In genomic region chr9:93071464-93071863, GRCh38 we compare ENCODE assay signal across 8 cellular contexts. TPM values are rescaled to one million over a fixed set of nuclear protein-coding genes. Genes with fewer than 3 reads are reported as not detected.
A peak's percentile ranks its signal among the peaks of the same experiment; 100 is the strongest.
DNase-seq lines count a peak whose midpoint lies in the region; ATAC-seq, FAIRE-seq and TF ChIP-seq lines count a peak whose summit lies in the region.

No MANE protein-coding gene starts in this region.

- intact Hi-C loops in K562 (cut with micrococcal nuclease) = no loop called here

- no peak overlapping the region for H3K4me3 Mint-ChIP-seq in activated naive CD4-positive, alpha-beta T cell treated with anti-CD3 and anti-CD28 coated beads, Interleukin-2, amount 10 ng/mL, durations not matched to agents 7 days and 5 days

- TF ChIP-seq EP300 in K562 (IDR thresholded peaks at IDR 0.05; ENCODE audit: low read length) = no peak

- TF ChIP-seq POLR2A in K562 (conservative IDR thresholded peaks at IDR 0.05) = no peak

- BruUV-seq in K562 (replicated peaks; lab: Mats Ljungman, UMichigan) = no TSS peak

- H3K4me3 ChIP-seq in K562 (no peak overlapping the region), rectal smooth muscle tissue (ENCODE audit: low read length) (no peak overlapping the region)

- no peak overlapping the region for H3K9ac ChIP-seq in K562 (ENCODE audit: insufficient read depth in 1 of 2, low read depth in 2 of 2, low read length in 2 of 2)
- no peak overlapping the region for H3K9ac ChIP-seq in rectal smooth muscle tissue (ENCODE audit: low read length)

- 24% methylated on average over 6 of the region's 7 CpGs for WGBS in K562 (ENCODE audit: insufficient coverage, low coverage, missing lambda C conversion rate)

- H4K20me1 ChIP-seq in K562 (replicated peaks; ENCODE audit: control insufficient read depth, insufficient read depth, low read length) = no peaks in the 10 kb centered on the region

- TF ChIP-seq RAD21 in K562 (CRISPR knock-in tag; conservative IDR thresholded peaks at IDR 0.05 in 1 of 2, IDR thresholded peaks at IDR 0.05 in 1 of 2) = no peak

- H3K27me3 ChIP-seq in K562 (ENCODE audit: control insufficient read depth in 2 of 2, insufficient read depth in 2 of 2, low read length in 2 of 2) (no peaks in the 10 kb centered on the region), rectal smooth muscle tissue (ENCODE audit: control insufficient read depth, insufficient read depth, low read length) (no peaks in the 10 kb centered on the region)

- H3K9me1 ChIP-seq in K562 (ENCODE audit: control insufficient read depth, insufficient read depth, low read length) = peaks cover 6% of the 10 kb centered on the region

- in situ Hi-C loops in K562 (cut with MboI) = no loop called here

- ATAC-seq in K562 (peak; percentile 97), GM21447 (IDR thresholded peaks at IDR 0.05; ENCODE audit: unreplicated experiment) (no peak)

- H2AFZ ChIP-seq in K562 (ENCODE audit: low read depth, low read length) = peak overlapping the region; percentile 75

- POLR2A ChIA-PET in K562 (lab: Yijun Ruan, JAX) = interaction anchor here (0.6 to 1.0 kb wide), 2 partner anchors 14 to 18 kb away, joined by 3 read pairs; no protein-coding TSS in a partner anchor

- H3K27ac Mint-ChIP-seq in activated naive CD4-positive, alpha-beta T cell treated with anti-CD3 and anti-CD28 coated beads, Interleukin-2, amount 10 ng/mL, durations not matched to agents 7 days and 5 days = peak overlapping the region; percentile 57

- DNase-seq in activated naive CD4-positive, alpha-beta T cell treated with anti-CD3 and anti-CD28 coated beads, Interleukin-2, amount 10 ng/mL, durations not matched to agents 7 days and 5 days = peak; percentile 46
- DNase-seq in activated naive CD4-positive, alpha-beta T cell (lab: John Stamatoyannopoulos, UW) = no peak
- DNase-seq in MV-4-11 (lab: John Stamatoyannopoulos, UW) (peak; percentile 10), K562 (ENCODE audit: extremely low read depth in 1 of 4, low spot score in 3 of 4) (peak; percentile 87 to 96 (median 95)), epidermal melanocyte (ENCODE audit: insufficient read length, low spot score) (no peak)
- DNase-seq in activated effector memory CD4-positive, alpha-beta T cell treated with anti-CD3 and anti-CD28 coated beads, Interleukin-2, amount 50 U/mL, for 16 hours = no peak

- peaks cover 51% of the 10 kb centered on the region for H3K36me3 Mint-ChIP-seq in activated naive CD4-positive, alpha-beta T cell treated with anti-CD3 and anti-CD28 coated beads, Interleukin-2, amount 10 ng/mL, durations not matched to agents 7 days and 5 days

- no peak for TF ChIP-seq CTCF in K562 (IDR thresholded peaks at IDR 0.05 in 2 of 3, conservative IDR thresholded peaks at IDR 0.05 in 1 of 3; ENCODE audit: insufficient read depth in 2 of 3, low read depth in 1 of 3, low read length in 3 of 3)

- no peaks in the 10 kb centered on the region for H3K9me3 ChIP-seq in K562 (replicated peaks; ENCODE audit: control insufficient read depth, insufficient read depth, low read depth, low read length)

- peaks cover 49% of the 10 kb centered on the region for H3K4me1 Mint-ChIP-seq in activated naive CD4-positive, alpha-beta T cell treated with anti-CD3 and anti-CD28 coated beads, Interleukin-2, amount 10 ng/mL, durations not matched to agents 7 days and 5 days

- H3K4me1 ChIP-seq in K562 (replicated peaks in 1 of 2; ENCODE audit: control insufficient read depth in 2 of 2, insufficient read depth in 2 of 2, low read length in 2 of 2) = peaks cover 16 to 24% of the 10 kb centered on the region in 2 experiments
- H3K4me1 ChIP-seq in rectal smooth muscle tissue (ENCODE audit: control insufficient read depth, insufficient read depth, low read length) = peaks cover 14% of the 10 kb centered on the region

- no peaks in the 10 kb centered on the region; the same call in 2 of the 3 replicates for H3K79me2 ChIP-seq in K562 (ENCODE audit: control insufficient read depth, insufficient read depth, low read length)

- peak; percentile 97 for FAIRE-seq in K562 (lab: Jason Lieb, UNC)

- peak overlapping the region; percentile 51 for H3K4me2 ChIP-seq in K562 (ENCODE audit: insufficient read depth, low read length)

- no peaks in the 10 kb centered on the region for H3K27me3 Mint-ChIP-seq in activated naive CD4-positive, alpha-beta T cell treated with anti-CD3 and anti-CD28 coated beads, Interleukin-2, amount 10 ng/mL, durations not matched to agents 7 days and 5 days

- CTCF ChIA-PET in activated naive CD4-positive, alpha-beta T cell treated with anti-CD3 and anti-CD28 coated beads, Interleukin-2, amount 10 ng/mL, durations not matched to agents 7 days and 5 days (lab: Charles Lee) = interaction anchor here (0.8 kb wide), 1 partner anchor 106 kb away, joined by 3 read pairs; no protein-coding TSS in a partner anchor
- CTCF ChIA-PET in K562 (lab: Yijun Ruan, JAX; ENCODE audit: low intra/inter-chr PET ratio) = no interaction called here

- no peaks in the 10 kb centered on the region for H3K36me3 ChIP-seq in K562 (ENCODE audit: control insufficient read depth, insufficient read depth, low read length)
- no peaks in the 10 kb centered on the region for H3K36me3 ChIP-seq in rectal smooth muscle tissue (ENCODE audit: control insufficient read depth, insufficient read depth, low read length)

- peak overlapping the region; percentile 23; the same call in 1 of the 3 replicates for H3K27ac ChIP-seq in K562 (ENCODE audit: extremely low read depth, low read depth, low read length)
- peak overlapping the region; percentile 7 for H3K27ac ChIP-seq in rectal smooth muscle tissue (ENCODE audit: low read depth, low read length)

- H3K9me3 Mint-ChIP-seq in activated naive CD4-positive, alpha-beta T cell treated with anti-CD3 and anti-CD28 coated beads, Interleukin-2, amount 10 ng/mL, durations not matched to agents 7 days and 5 days = no peaks in the 10 kb centered on the region

TF ChIP-seq in K562, 482 proteins besides CTCF, POLR2A, EP300 and RAD21 (continues in another document):
- TF ChIP-seq CBX3 (IDR thresholded peaks at IDR 0.05; ENCODE audit: borderline replicate concordance in 1 of 2, low read length in 2 of 2) (no peak), TGIF2 (CRISPR knock-in tag; IDR thresholded peaks at IDR 0.05) (no peak), TOE1 (IDR thresholded peaks at IDR 0.05; ENCODE audit: borderline replicate concordance) (peak; percentile 100), TOE1 (CRISPR knock-in tag; IDR thresholded peaks at IDR 0.05; ENCODE audit: borderline replicate concordance, low read depth) (no peak), MAFK (IDR thresholded peaks at IDR 0.05; ENCODE audit: low read length) (peak; percentile 66), TFAP4 (CRISPR knock-in tag; IDR thresholded peaks at IDR 0.05; ENCODE audit: borderline replicate concordance) (peak; percentile 73), CTBP1 (IDR thresholded peaks at IDR 0.05; ENCODE audit: borderline replicate concordance) (peak; percentile 51; the same call in 1 of the 2 replicates), C11orf30 (IDR thresholded peaks at IDR 0.05; ENCODE audit: low read depth) (peak; percentile 94)

RNA-seq across cellular contexts. Expression of gene SUSD3, which starts 13.0 kb away (rescaled TPM):
- total RNA-seq in K562 (2011; cell fraction: chromatin; rRNA removed; ENCODE audit: low replicate concordance) = 2.7 and 10.6 TPM in 2 replicates
- total RNA-seq in K562 (2011; cell fraction: nucleolus; rRNA removed) = 16.3 and 18.3 TPM in 2 replicates
- 14.3 and 16.0 TPM in 2 replicates for total RNA-seq in K562 (2011; cell fraction: nucleoplasm; rRNA removed)
- total RNA-seq in K562 (2014; rRNA removed) = 21.7 and 30.1 TPM in 2 replicates
- 4.1 and 8.0 TPM in 2 replicates for total RNA-seq in K562 (2014; rRNA removed; fragmentation: Illumina TruSeq; extraction: Trizol)
- total RNA-seq in K562 (2015; rRNA removed; fragmentation: Illumina TruSeq; extraction: Trizol) = 10.0 and 11.4 TPM in 2 replicates
- 16.9 and 18.7 TPM in 2 replicates for total RNA-seq in K562 (2021)
- 17.6 and 40.7 TPM in 2 replicates for polyA plus RNA-seq in K562 (2011; rRNA removed)
- polyA plus RNA-seq in K562 (2011; cell fraction: cytosol; rRNA removed) = 53.0 and 63.3 TPM in 2 replicates
- 20.3 and 22.3 TPM in 2 replicates for polyA plus RNA-seq in K562 (2011; cell fraction: nucleus; rRNA removed)
- polyA plus RNA-seq in K562 (2012) = 18.1 and 49.1 TPM in 2 replicates
- polyA plus RNA-seq in K562 (2014; fragmentation: Illumina TruSeq; extraction: Trizol) = 9.0 and 19.4 TPM in 2 replicates
- 1 to 10 TPM; 1.3 to 2.2 TPM for polyA plus RNA-seq in K562 (2014; fragmentation: Nextera tagmentation; extraction: Ambion mirVana)
- polyA plus RNA-seq in K562 (2014; rRNA removed) = 18.7 and 28.1 TPM in 2 replicates
- polyA minus RNA-seq in K562 (2011; rRNA and poly(A)+ RNA removed) = 5.2 and 5.3 TPM in 2 replicates
- polyA minus RNA-seq in K562 (2011; cell fraction: cytosol; rRNA and poly(A)+ RNA removed) = 11.0 and 25.0 TPM in 2 replicates
- polyA minus RNA-seq in K562 (2011; cell fraction: nucleus; rRNA and poly(A)+ RNA removed) = 2.0 and 4.7 TPM in 2 replicates

RNA-seq across cellular contexts. Expression of gene CARD19, which starts 24.6 kb away (rescaled TPM):
- 5.1 and 21.8 TPM in 2 replicates for total RNA-seq in K562 (2011; cell fraction: chromatin; rRNA removed; ENCODE audit: low replicate concordance)
- 24.3 and 26.3 TPM in 2 replicates for total RNA-seq in K562 (2011; cell fraction: nucleolus; rRNA removed)
- total RNA-seq in K562 (2011; cell fraction: nucleoplasm; rRNA removed) = 14.4 and 20.2 TPM in 2 replicates
- total RNA-seq in K562 (2014; rRNA removed) = 34.9 and 35.3 TPM in 2 replicates
- 2.7 and 2.9 TPM in 2 replicates for total RNA-seq in K562 (2014; rRNA removed; fragmentation: Illumina TruSeq; extraction: Trizol)
- total RNA-seq in K562 (2015; rRNA removed; fragmentation: Illumina TruSeq; extraction: Trizol) = 13.0 and 14.6 TPM in 2 replicates
- 18.6 and 23.4 TPM in 2 replicates for total RNA-seq in K562 (2021)
- 15.9 and 23.7 TPM in 2 replicates for polyA plus RNA-seq in K562 (2011; rRNA removed)
- 40.2 and 99.4 TPM in 2 replicates for polyA plus RNA-seq in K562 (2011; cell fraction: cytosol; rRNA removed)
- 36.2 and 60.4 TPM in 2 replicates for polyA plus RNA-seq in K562 (2011; cell fraction: nucleus; rRNA removed)
- 19.5 and 30.7 TPM in 2 replicates for polyA plus RNA-seq in K562 (2012)
- polyA plus RNA-seq in K562 (2014; fragmentation: Illumina TruSeq; extraction: Trizol) = 5.3 and 13.8 TPM in 2 replicates
- 1 to 10 TPM in 1 of 2 experiments, under 1 TPM in 1; 0.90 to 2.1 TPM for polyA plus RNA-seq in K562 (2014; fragmentation: Nextera tagmentation; extraction: Ambion mirVana)
- 30.7 and 35.3 TPM in 2 replicates for polyA plus RNA-seq in K562 (2014; rRNA removed)
- polyA minus RNA-seq in K562 (2011; rRNA and poly(A)+ RNA removed) = 2.4 and 3.3 TPM in 2 replicates
- polyA minus RNA-seq in K562 (2011; cell fraction: cytosol; rRNA and poly(A)+ RNA removed) = 4.8 and 7.6 TPM in 2 replicates
- 7.4 and 8.0 TPM in 2 replicates for polyA minus RNA-seq in K562 (2011; cell fraction: nucleus; rRNA and poly(A)+ RNA removed)

Comparison
In these comparisons a context has a peak if more than half of its experiments do, and no peak if none do; other contexts are left out.
1. DNase-seq: peak in activated naive CD4-positive, alpha-beta T cell treated with anti-CD3 and anti-CD28 coated beads, Interleukin-2, amount 10 ng/mL, durations not matched to agents 7 days and 5 days (single experiment), MV-4-11 (single experiment) and K562 (4 of 4); none in activated naive CD4-positive, alpha-beta T cell (0 of 4), epidermal melanocyte (single experiment) and activated effector memory CD4-positive, alpha-beta T cell treated with anti-CD3 and anti-CD28 coated beads, Interleukin-2, amount 50 U/mL, for 16 hours (single experiment).